In genomic region chr4:15778191-15778741, GRCh38 we compare ENCODE assay signal across 8 cellular contexts. TPM values are rescaled to one million over a fixed set of nuclear protein-coding genes. Genes with fewer than 3 reads are reported as not detected.
DNase-seq lines count a peak whose midpoint lies in the region; ATAC-seq, FAIRE-seq and TF ChIP-seq lines count a peak whose summit lies in the region.

CD38 (plus strand) TSS chr4:15778328; CDS start chr4:15778415, 87 bp downstream.

- H3K4me1 Mint-ChIP-seq in natural killer cell: peaks cover 68 to 77% of the 10 kb centered on the region in 2 donors

- peak within 1 kb of the TSS; percentile 90 for H3K9ac ChIP-seq in BLaER1

- DNase-seq in GM19239 (ENCODE audit: insufficient read length, low spot score) (no peak), natural killer cell (peak; percentile 42), ureter (ENCODE audit: low spot score) (peak; percentile 50), DMS53 treated with DMSO at 0.1 percent for 48 hours (lab: John Stamatoyannopoulos, UW; ENCODE audit: unreplicated experiment) (no peak)

- H3K9me3 Mint-ChIP-seq in natural killer cell: no peaks in the 10 kb centered on the region

- ATAC-seq in HG03378 (IDR thresholded peaks at IDR 0.05; ENCODE audit: unreplicated experiment): peak; percentile 61
- peak; percentile 55 to 70 (median 62) for ATAC-seq in natural killer cell

- no peaks in the 10 kb centered on the region for H3K27me3 Mint-ChIP-seq in natural killer cell (ENCODE audit: low read depth in 2 of 2)

- H4K20me1 ChIP-seq in BLaER1: no peaks in the 10 kb centered on the region

- 2 to 6% methylated on average over 33 to 36 of the region's 36 CpGs for WGBS in esophagus, 2 donors

- H3K36me3 Mint-ChIP-seq in natural killer cell: peaks cover 8% of the 10 kb centered on the region

- intact Hi-C loops in natural killer cell (cut with micrococcal nuclease): loop anchor here (2.0 kb wide), 1 partner anchor 185 kb away; the partner anchor contains the start of gene FGFBP2

- TF ChIP-seq CTCF in WI38 (IDR thresholded peaks at IDR 0.05; ENCODE audit: low read depth, low read length) (no peak), natural killer cell (IDR thresholded peaks at IDR 0.05) (no peak)

- H3K27ac Mint-ChIP-seq in natural killer cell: peak within 1 kb of the TSS; percentile 83 to 86

- H3K36me3 ChIP-seq in BLaER1 (peaks cover 28% of the 10 kb centered on the region), esophagus (ENCODE audit: control insufficient read depth in 2 of 2, insufficient read depth in 2 of 2, low read length in 1 of 2) (no peaks in the 10 kb centered on the region)

- H3K9me3 ChIP-seq in BLaER1 (peaks cover 20% of the 10 kb centered on the region), esophagus (ENCODE audit: control insufficient read depth in 2 of 2, insufficient read depth in 1 of 2, low read depth in 1 of 2, low read length in 1 of 2) (no peaks in the 10 kb centered on the region)

- H3K4me3 Mint-ChIP-seq in natural killer cell: peak within 1 kb of the TSS; percentile 91

- H3K27ac ChIP-seq in BLaER1 (peak within 1 kb of the TSS; percentile 95), esophagus (ENCODE audit: low read depth in 2 of 2, low read length in 1 of 2) (peak within 1 kb of the TSS in 1 of 2 donors; percentile 26)

- H3K27me3 ChIP-seq in BLaER1 (no peaks in the 10 kb centered on the region), esophagus (ENCODE audit: control insufficient read depth in 1 of 2, insufficient read depth in 2 of 2, low read length in 2 of 2) (peaks cover 0 to 6% of the 10 kb centered on the region in 2 donors)

- H3K4me1 ChIP-seq in BLaER1: peaks cover 79% of the 10 kb centered on the region
- peaks cover 2 to 3% of the 10 kb centered on the region in 2 donors for H3K4me1 ChIP-seq in esophagus (ENCODE audit: control insufficient read depth in 2 of 2, insufficient read depth in 2 of 2, low read length in 1 of 2)

- FAIRE-seq in GM19239 (lab: Jason Lieb, UNC): peak; percentile 100

- H3K4me2 ChIP-seq in BLaER1: peak within 1 kb of the TSS; percentile 83

- H3K4me3 ChIP-seq in BLaER1: peak within 1 kb of the TSS; percentile 90
- peak within 1 kb of the TSS; percentile 50 for H3K4me3 ChIP-seq in WI38 (ENCODE audit: low read depth, low read length)
- H3K4me3 ChIP-seq in esophagus (ENCODE audit: low read depth in 1 of 2, low read length in 2 of 2): peak within 1 kb of the TSS; percentile 43 to 45

RNA-seq across cellular contexts. Expression of gene CD38, which starts in this region (rescaled TPM):
- polyA plus RNA-seq in esophagus: 1 to 10 TPM in 1 of 2 donors, under 1 TPM in 1; 0.72 to 1.2 TPM
- total RNA-seq in natural killer cell (100 to 1,000 TPM in 1 of 3 donors, 10 to 100 TPM in 2; 91.8 to 124 (median 98.8) TPM), ureter (2.6 TPM)

Comparison
In these comparisons a context has a peak if more than half of its experiments do, and no peak if none do; other contexts are left out.
1. RNA of gene CD38 (total RNA-seq): 91.8 to 124 TPM in natural killer cell; 2.6 TPM in ureter (single experiment); every median in the first group is over 10 times any median in the second.
2. DNase-seq: peak in natural killer cell (single experiment) and ureter (single experiment); none in GM19239 (single experiment) and DMS53 treated with DMSO at 0.1 percent for 48 hours (single experiment).
3. Peak in every context shown above with its lines, with median percentiles within 50 percentile points of each other: H3K4me3 ChIP-seq.